Comparison of ENCODE assay signal across 1 cellular context in the genomic region with DNA sequence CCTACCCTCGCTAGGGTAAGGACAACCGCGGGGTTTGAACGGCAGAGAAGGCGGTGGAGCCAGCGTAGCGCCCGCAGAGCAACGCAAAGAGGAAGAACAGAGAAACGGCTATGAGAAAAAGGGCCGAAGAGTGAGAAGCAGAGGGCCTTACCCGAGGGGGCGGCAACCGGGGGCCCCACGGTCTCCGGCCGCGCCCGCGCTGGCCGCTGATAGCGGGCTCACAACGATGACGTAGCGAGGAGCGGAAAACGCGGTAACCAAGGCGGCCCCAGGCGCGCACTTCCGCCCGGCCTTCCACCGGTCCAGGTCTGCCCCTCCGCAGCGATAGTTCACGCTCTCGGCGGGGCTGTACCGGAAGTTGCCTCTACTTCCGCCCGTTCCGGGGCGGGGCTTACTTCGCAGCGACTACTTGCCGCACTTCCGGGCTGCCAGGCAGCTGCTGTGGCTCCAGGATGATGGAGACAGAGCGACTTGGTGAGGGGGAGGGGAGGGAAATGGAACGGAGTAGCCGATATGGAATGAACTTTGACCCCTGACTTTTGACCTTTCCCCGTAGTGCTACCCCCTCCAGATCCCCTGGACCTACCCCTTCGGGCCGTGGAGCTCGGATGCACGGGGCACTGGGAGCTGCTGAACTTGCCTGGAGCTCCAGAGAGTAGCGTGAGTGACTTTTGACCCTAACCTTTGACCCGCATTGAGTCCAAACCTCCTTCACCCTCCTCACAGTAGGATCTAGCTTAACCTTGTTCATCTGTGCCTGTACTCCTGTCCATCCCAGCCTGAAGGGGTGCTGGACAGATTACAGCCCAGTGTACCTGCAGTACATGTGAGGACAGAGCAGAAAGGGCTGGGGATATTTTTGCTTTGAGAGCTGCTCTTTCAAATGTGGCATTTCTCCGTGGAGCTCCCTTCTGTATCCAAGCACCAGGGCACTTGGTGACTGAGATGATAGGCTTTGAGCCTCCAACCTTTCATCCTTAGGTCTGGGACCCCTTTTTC.
TF ChIP-seq lines count a peak whose summit lies in the region.

A gene with protein sequence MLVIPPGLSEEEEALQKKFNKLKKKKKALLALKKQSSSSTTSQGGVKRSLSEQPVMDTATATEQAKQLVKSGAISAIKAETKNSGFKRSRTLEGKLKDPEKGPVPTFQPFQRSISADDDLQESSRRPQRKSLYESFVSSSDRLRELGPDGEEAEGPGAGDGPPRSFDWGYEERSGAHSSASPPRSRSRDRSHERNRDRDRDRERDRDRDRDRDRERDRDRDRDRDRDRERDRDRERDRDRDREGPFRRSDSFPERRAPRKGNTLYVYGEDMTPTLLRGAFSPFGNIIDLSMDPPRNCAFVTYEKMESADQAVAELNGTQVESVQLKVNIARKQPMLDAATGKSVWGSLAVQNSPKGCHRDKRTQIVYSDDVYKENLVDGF (minus strand): TSS at position 231 of the 999 bp plus-strand sequence. CDS start 525 bp downstream, outside the sequence.
A gene (plus strand): TSS at position 435 of the 999 bp plus-strand sequence. CDS start 18 bp downstream, at position 453.

TF ChIP-seq in K562, 482 proteins besides CTCF, POLR2A, EP300 and RAD21 (continued from another document and continues in another):
- TF ChIP-seq, protein P1, sequence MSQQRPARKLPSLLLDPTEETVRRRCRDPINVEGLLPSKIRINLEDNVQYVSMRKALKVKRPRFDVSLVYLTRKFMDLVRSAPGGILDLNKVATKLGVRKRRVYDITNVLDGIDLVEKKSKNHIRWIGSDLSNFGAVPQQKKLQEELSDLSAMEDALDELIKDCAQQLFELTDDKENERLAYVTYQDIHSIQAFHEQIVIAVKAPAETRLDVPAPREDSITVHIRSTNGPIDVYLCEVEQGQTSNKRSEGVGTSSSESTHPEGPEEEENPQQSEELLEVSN (IDR thresholded peaks at IDR 0.05; ENCODE audit: borderline replicate concordance in 1 of 2, extremely low read depth in 1 of 2, insufficient read depth in 1 of 2, insufficient read length in 1 of 2, low read depth in 1 of 2, low read length in 1 of 2, poor library complexity in 1 of 2, severe bottlenecking in 1 of 2) = peak; percentile 48 to 52
- TF ChIP-seq, protein P2, sequence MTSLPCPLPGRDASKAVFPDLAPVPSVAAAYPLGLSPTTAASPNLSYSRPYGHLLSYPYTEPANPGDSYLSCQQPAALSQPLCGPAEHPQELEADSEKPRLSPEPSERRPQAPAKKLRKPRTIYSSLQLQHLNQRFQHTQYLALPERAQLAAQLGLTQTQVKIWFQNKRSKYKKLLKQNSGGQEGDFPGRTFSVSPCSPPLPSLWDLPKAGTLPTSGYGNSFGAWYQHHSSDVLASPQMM (CRISPR knock-in tag; IDR thresholded peaks at IDR 0.05) = no peak
- TF ChIP-seq ZNF41 (CRISPR knock-in tag; conservative IDR thresholded peaks at IDR 0.05) (peak; percentile 82), FOXP1 (CRISPR knock-in tag; IDR thresholded peaks at IDR 0.05) (peak; percentile 93; the same call in 1 of the 2 replicates), POLR2AphosphoS5 (IDR thresholded peaks at IDR 0.05; ENCODE audit: control insufficient read depth, insufficient read depth, low read depth, low read length) (peak; percentile 53; the same call in 1 of the 2 replicates), ZKSCAN8 (CRISPR knock-in tag; IDR thresholded peaks at IDR 0.05) (no peak), OTX1 (CRISPR knock-in tag; IDR thresholded peaks at IDR 0.05) (peak; percentile 95), ZNF324 (CRISPR knock-in tag; IDR thresholded peaks at IDR 0.05) (peak; percentile 61; the same call in 1 of the 2 replicates), KAT7 (CRISPR knock-in tag; IDR thresholded peaks at IDR 0.05; ENCODE audit: borderline replicate concordance) (peak; percentile 99; the same call in 1 of the 2 replicates), POLR3G (IDR thresholded peaks at IDR 0.05; ENCODE audit: extremely low read depth, insufficient read length, insufficient replicate concordance) (no peak), ZNF197 (CRISPR knock-in tag; IDR thresholded peaks at IDR 0.05; ENCODE audit: low read depth) (0 out of 2 replicates have a peak, but pooled peaks have one; percentile 32), EGR1 (conservative IDR thresholded peaks at IDR 0.05) (peak; percentile 68; the same call in 1 of the 2 replicates), CCNT2 (IDR thresholded peaks at IDR 0.05; ENCODE audit: borderline replicate concordance, extremely low read depth, insufficient read length, low read depth, low read length) (peak; percentile 92), ZBTB17 (CRISPR knock-in tag; IDR thresholded peaks at IDR 0.05) (peak; percentile 94), NONO (IDR thresholded peaks at IDR 0.05; ENCODE audit: low read depth in 2 of 2, low read length in 1 of 2) (0 out of 4 replicates have a peak, but pooled peaks of 1 of the 2 experiments have one; percentile 24), POLR2B (IDR thresholded peaks at IDR 0.05; ENCODE audit: low read depth, partially characterized antibody) (peak; percentile 45)
- TF ChIP-seq, protein P3, sequence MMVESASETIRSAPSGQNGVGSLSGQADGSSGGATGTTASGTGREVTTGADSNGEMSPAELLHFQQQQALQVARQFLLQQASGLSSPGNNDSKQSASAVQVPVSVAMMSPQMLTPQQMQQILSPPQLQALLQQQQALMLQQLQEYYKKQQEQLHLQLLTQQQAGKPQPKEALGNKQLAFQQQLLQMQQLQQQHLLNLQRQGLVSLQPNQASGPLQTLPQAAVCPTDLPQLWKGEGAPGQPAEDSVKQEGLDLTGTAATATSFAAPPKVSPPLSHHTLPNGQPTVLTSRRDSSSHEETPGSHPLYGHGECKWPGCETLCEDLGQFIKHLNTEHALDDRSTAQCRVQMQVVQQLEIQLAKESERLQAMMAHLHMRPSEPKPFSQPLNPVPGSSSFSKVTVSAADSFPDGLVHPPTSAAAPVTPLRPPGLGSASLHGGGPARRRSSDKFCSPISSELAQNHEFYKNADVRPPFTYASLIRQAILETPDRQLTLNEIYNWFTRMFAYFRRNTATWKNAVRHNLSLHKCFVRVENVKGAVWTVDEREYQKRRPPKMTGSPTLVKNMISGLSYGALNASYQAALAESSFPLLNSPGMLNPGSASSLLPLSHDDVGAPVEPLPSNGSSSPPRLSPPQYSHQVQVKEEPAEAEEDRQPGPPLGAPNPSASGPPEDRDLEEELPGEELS (CRISPR knock-in tag; IDR thresholded peaks at IDR 0.05; ENCODE audit: borderline replicate concordance) = no peak
- TF ChIP-seq, protein P4, sequence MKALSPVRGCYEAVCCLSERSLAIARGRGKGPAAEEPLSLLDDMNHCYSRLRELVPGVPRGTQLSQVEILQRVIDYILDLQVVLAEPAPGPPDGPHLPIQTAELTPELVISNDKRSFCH (CRISPR knock-in tag; IDR thresholded peaks at IDR 0.05) = 0 out of 2 replicates have a peak, but pooled peaks have one; percentile 7
- TF ChIP-seq, protein P4 (tag; IDR thresholded peaks at IDR 0.05) = peak; percentile 98
- TF ChIP-seq, protein P5, sequence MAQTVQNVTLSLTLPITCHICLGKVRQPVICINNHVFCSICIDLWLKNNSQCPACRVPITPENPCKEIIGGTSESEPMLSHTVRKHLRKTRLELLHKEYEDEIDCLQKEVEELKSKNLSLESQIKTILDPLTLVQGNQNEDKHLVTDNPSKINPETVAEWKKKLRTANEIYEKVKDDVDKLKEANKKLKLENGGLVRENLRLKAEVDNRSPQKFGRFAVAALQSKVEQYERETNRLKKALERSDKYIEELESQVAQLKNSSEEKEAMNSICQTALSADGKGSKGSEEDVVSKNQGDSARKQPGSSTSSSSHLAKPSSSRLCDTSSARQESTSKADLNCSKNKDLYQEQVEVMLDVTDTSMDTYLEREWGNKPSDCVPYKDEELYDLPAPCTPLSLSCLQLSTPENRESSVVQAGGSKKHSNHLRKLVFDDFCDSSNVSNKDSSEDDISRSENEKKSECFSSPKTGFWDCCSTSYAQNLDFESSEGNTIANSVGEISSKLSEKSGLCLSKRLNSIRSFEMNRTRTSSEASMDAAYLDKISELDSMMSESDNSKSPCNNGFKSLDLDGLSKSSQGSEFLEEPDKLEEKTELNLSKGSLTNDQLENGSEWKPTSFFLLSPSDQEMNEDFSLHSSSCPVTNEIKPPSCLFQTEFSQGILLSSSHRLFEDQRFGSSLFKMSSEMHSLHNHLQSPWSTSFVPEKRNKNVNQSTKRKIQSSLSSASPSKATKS (CRISPR knock-in tag; IDR thresholded peaks at IDR 0.05) = 0 out of 2 replicates have a peak, but pooled peaks have one; percentile 24
- TF ChIP-seq, protein P6, sequence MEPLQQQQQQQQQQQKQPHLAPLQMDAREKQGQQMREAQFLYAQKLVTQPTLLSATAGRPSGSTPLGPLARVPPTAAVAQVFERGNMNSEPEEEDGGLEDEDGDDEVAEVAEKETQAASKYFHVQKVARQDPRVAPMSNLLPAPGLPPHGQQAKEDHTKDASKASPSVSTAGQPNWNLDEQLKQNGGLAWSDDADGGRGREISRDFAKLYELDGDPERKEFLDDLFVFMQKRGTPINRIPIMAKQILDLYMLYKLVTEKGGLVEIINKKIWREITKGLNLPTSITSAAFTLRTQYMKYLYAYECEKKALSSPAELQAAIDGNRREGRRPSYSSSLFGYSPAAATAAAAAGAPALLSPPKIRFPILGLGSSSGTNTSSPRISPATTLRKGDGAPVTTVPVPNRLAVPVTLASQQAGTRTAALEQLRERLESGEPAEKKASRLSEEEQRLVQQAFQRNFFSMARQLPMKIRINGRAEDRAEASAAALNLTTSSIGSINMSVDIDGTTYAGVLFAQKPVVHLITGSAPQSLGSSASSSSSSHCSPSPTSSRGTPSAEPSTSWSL (CRISPR knock-in tag; IDR thresholded peaks at IDR 0.05; ENCODE audit: borderline replicate concordance) = peak; percentile 95; the same call in 1 of the 2 replicates
- TF ChIP-seq, protein P7, sequence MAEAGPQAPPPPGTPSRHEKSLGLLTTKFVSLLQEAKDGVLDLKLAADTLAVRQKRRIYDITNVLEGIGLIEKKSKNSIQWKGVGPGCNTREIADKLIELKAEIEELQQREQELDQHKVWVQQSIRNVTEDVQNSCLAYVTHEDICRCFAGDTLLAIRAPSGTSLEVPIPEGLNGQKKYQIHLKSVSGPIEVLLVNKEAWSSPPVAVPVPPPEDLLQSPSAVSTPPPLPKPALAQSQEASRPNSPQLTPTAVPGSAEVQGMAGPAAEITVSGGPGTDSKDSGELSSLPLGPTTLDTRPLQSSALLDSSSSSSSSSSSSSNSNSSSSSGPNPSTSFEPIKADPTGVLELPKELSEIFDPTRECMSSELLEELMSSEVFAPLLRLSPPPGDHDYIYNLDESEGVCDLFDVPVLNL (CRISPR knock-in tag; IDR thresholded peaks at IDR 0.05; ENCODE audit: low read depth) = no peak
- TF ChIP-seq, protein P8, sequence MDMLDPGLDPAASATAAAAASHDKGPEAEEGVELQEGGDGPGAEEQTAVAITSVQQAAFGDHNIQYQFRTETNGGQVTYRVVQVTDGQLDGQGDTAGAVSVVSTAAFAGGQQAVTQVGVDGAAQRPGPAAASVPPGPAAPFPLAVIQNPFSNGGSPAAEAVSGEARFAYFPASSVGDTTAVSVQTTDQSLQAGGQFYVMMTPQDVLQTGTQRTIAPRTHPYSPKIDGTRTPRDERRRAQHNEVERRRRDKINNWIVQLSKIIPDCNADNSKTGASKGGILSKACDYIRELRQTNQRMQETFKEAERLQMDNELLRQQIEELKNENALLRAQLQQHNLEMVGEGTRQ (CRISPR knock-in tag; IDR thresholded peaks at IDR 0.05) = no peak
- TF ChIP-seq, protein P9, sequence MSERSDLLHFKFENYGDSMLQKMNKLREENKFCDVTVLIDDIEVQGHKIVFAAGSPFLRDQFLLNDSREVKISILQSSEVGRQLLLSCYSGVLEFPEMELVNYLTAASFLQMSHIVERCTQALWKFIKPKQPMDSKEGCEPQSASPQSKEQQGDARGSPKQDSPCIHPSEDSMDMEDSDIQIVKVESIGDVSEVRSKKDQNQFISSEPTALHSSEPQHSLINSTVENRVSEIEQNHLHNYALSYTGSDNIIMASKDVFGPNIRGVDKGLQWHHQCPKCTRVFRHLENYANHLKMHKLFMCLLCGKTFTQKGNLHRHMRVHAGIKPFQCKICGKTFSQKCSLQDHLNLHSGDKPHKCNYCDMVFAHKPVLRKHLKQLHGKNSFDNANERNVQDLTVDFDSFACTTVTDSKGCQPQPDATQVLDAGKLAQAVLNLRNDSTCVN (CRISPR knock-in tag; IDR thresholded peaks at IDR 0.05) = peak; percentile 92
- TF ChIP-seq, protein P10, sequence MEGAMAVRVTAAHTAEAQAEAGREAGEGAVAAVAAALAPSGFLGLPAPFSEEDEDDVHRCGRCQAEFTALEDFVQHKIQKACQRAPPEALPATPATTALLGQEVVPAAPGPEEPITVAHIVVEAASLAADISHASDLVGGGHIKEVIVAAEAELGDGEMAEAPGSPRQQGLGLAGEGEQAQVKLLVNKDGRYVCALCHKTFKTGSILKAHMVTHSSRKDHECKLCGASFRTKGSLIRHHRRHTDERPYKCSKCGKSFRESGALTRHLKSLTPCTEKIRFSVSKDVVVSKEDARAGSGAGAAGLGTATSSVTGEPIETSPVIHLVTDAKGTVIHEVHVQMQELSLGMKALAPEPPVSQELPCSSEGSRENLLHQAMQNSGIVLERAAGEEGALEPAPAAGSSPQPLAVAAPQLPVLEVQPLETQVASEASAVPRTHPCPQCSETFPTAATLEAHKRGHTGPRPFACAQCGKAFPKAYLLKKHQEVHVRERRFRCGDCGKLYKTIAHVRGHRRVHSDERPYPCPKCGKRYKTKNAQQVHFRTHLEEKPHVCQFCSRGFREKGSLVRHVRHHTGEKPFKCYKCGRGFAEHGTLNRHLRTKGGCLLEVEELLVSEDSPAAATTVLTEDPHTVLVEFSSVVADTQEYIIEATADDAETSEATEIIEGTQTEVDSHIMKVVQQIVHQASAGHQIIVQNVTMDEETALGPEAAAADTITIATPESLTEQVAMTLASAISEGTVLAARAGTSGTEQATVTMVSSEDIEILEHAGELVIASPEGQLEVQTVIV (CRISPR knock-in tag; IDR thresholded peaks at IDR 0.05; ENCODE audit: borderline replicate concordance) = peak; percentile 41; the same call in 1 of the 2 replicates
- TF ChIP-seq, protein P11, sequence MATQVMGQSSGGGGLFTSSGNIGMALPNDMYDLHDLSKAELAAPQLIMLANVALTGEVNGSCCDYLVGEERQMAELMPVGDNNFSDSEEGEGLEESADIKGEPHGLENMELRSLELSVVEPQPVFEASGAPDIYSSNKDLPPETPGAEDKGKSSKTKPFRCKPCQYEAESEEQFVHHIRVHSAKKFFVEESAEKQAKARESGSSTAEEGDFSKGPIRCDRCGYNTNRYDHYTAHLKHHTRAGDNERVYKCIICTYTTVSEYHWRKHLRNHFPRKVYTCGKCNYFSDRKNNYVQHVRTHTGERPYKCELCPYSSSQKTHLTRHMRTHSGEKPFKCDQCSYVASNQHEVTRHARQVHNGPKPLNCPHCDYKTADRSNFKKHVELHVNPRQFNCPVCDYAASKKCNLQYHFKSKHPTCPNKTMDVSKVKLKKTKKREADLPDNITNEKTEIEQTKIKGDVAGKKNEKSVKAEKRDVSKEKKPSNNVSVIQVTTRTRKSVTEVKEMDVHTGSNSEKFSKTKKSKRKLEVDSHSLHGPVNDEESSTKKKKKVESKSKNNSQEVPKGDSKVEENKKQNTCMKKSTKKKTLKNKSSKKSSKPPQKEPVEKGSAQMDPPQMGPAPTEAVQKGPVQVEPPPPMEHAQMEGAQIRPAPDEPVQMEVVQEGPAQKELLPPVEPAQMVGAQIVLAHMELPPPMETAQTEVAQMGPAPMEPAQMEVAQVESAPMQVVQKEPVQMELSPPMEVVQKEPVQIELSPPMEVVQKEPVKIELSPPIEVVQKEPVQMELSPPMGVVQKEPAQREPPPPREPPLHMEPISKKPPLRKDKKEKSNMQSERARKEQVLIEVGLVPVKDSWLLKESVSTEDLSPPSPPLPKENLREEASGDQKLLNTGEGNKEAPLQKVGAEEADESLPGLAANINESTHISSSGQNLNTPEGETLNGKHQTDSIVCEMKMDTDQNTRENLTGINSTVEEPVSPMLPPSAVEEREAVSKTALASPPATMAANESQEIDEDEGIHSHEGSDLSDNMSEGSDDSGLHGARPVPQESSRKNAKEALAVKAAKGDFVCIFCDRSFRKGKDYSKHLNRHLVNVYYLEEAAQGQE (CRISPR knock-in tag; IDR thresholded peaks at IDR 0.05; ENCODE audit: low read depth) = peak; percentile 53; the same call in 1 of the 2 replicates
